In the genomic region with DNA sequence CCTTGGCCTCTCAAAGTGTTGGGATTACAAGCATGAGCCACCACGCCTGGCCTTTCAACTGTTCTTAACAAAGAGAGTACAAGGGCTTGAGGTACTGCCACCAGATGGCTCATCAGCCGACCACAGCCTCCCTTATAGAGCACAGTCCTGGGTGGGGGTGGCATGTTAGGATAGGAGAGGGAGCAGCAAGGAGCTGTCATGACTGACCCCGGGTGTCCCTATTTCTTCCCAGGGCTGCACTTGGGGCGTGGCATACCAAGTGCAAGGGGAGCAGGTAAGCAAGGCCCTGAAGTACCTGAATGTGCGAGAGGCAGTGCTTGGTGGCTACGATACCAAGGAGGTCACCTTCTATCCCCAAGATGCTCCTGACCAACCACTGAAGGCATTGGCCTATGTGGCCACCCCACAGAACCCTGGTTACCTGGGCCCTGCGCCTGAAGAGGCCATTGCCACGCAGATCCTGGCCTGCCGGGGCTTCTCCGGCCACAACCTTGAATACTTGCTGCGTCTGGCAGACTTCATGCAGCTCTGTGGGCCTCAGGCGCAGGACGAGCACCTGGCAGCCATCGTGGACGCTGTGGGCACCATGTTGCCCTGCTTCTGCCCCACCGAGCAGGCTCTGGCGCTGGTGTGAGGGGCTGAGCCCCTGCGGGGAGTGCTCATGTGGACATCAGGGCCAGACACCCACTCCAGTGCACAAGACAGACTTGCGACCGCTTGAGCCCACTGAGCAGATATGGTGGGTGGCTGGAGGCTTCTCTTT, we compare ENCODE assay signal across 1 cellular context.
TF ChIP-seq lines count a peak whose summit lies in the region.

No MANE protein-coding gene starts in this region.

TF ChIP-seq in HepG2, 621 proteins besides CTCF, POLR2A, EP300 and RAD21:
- TF ChIP-seq SRSF9 (IDR thresholded peaks at IDR 0.05; ENCODE audit: borderline replicate concordance, insufficient read depth, low read depth, low read length, poor library complexity, severe bottlenecking) (no peak), ZNF235 (CRISPR knock-in tag; IDR thresholded peaks at IDR 0.05; ENCODE audit: borderline replicate concordance) (no peak), NFKBIZ (CRISPR knock-in tag; IDR thresholded peaks at IDR 0.05) (no peak), ETS1 (CRISPR knock-in tag; IDR thresholded peaks at IDR 0.05) (no peak), CENPT (CRISPR knock-in tag; IDR thresholded peaks at IDR 0.05; ENCODE audit: low read depth) (no peak), ZMYM2 (CRISPR knock-in tag; IDR thresholded peaks at IDR 0.05) (no peak), IKZF1 (IDR thresholded peaks at IDR 0.05) (no peak), NFIB (CRISPR knock-in tag; IDR thresholded peaks at IDR 0.05; ENCODE audit: borderline replicate concordance) (no peak), ZNF460 (CRISPR knock-in tag; IDR thresholded peaks at IDR 0.05; ENCODE audit: borderline replicate concordance) (no peak), KDM6A (CRISPR knock-in tag; IDR thresholded peaks at IDR 0.05; ENCODE audit: low read depth) (no peak)
- TF ChIP-seq, protein P1, sequence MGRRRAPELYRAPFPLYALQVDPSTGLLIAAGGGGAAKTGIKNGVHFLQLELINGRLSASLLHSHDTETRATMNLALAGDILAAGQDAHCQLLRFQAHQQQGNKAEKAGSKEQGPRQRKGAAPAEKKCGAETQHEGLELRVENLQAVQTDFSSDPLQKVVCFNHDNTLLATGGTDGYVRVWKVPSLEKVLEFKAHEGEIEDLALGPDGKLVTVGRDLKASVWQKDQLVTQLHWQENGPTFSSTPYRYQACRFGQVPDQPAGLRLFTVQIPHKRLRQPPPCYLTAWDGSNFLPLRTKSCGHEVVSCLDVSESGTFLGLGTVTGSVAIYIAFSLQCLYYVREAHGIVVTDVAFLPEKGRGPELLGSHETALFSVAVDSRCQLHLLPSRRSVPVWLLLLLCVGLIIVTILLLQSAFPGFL (CRISPR knock-in tag; IDR thresholded peaks at IDR 0.05): no peak
